In genomic region chr3:4906107-4906621, GRCh38 we compare ENCODE assay signal across 10 cellular contexts.
DNase-seq lines count a peak whose midpoint lies in the region; ATAC-seq lines count a peak whose summit lies in the region.
"Had no signal": no experiment of that assay in that cellular context is flagged by ENCODE, and none has a peak within 500 bp of the region (broad histone marks: within the 10 kb centered on the region; RNA-seq: fewer than 3 reads in every experiment).

No MANE protein-coding gene starts in this region.

- ATAC-seq in HG03378 (IDR thresholded peaks at IDR 0.05; ENCODE audit: unreplicated experiment) (peak; percentile 64), T-helper 17 cell (no peak)
- ATAC-seq: left cardiac atrium had no signal

- H3K27ac Mint-ChIP-seq in T-helper 17 cell = peak overlapping the region; percentile 93
- peak overlapping the region; percentile 79 to 96 (median 92) for H3K27ac Mint-ChIP-seq in immature natural killer cell

- no peaks in the 10 kb centered on the region for H3K36me3 Mint-ChIP-seq in T-helper 17 cell (ENCODE audit: low read depth)
- H3K36me3 Mint-ChIP-seq in immature natural killer cell = no peaks in the 10 kb centered on the region

- H3K9me3 Mint-ChIP-seq in immature natural killer cell = no peaks in the 10 kb centered on the region

- DNase-seq in DMS153 treated with DMSO at 0.1 percent for 48 hours (lab: John Stamatoyannopoulos, UW; ENCODE audit: unreplicated experiment) (peak; percentile 29), T-helper 17 cell (no peak), immature natural killer cell (peak in 1 of 3 donors; percentile 19), CD1c-positive myeloid dendritic cell (ENCODE audit: extremely low spot score) (no peak), Ammon's horn (ENCODE audit: low spot score) (no peak), hepatic stellate cell (ENCODE audit: low spot score) (no peak), GF-D8 (lab: John Stamatoyannopoulos, UW) (no peak)
- DNase-seq: left cardiac atrium, SIG-M5 had no signal

- no peaks in the 10 kb centered on the region for H3K9me3 ChIP-seq in T-helper 17 cell (ENCODE audit: control insufficient read depth, low read length, poor library complexity, severe bottlenecking)

- H3K4me1 Mint-ChIP-seq in T-helper 17 cell (peaks cover 44% of the 10 kb centered on the region), immature natural killer cell (peaks cover 61 to 70% of the 10 kb centered on the region in 2 donors)

- no peaks in the 10 kb centered on the region for H3K27me3 Mint-ChIP-seq in T-helper 17 cell
- H3K27me3 Mint-ChIP-seq in immature natural killer cell (ENCODE audit: low read depth in 3 of 3) = peaks cover 0 to 8% (median 2%) of the 10 kb centered on the region in 3 donors

- H3K4me3 Mint-ChIP-seq in T-helper 17 cell = no peak overlapping the region
- peak overlapping the region in 4 of 5 donors; percentile 21 to 84 (median 78) for H3K4me3 Mint-ChIP-seq in immature natural killer cell
